ENCODE assay signal across 16 cellular contexts in the genomic region with DNA sequence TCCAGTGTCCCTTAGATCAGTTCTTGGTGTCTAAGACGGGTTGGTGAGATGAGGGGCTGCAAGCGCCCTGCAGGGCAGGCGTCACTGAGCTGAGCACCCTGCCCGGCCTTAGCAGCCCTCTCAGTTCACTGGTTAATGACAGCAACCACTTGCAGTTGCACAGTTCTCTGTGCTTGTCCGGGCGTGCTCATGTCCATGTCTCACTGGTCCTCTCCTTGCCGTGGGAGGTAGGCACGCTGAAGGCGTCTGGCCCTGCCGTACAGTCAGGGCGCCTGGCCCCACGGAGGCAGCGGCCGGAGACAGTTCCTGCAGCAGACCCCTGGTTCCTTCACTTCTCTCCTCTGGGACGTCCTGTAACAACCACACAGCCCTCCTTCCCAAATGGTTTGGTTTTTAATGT.
"Had no signal": no experiment of that assay in that cellular context is flagged by ENCODE, and none has a peak within 500 bp of the region (broad histone marks: within the 10 kb centered on the region; RNA-seq: fewer than 3 reads in every experiment).

No MANE protein-coding gene starts in this region.

- H3K36me3 ChIP-seq: prostate gland had no signal

- H3K27ac ChIP-seq: hepatocyte, prostate gland, testis had no signal

- H3K9me3 ChIP-seq: prostate gland, testis had no signal

- H3K27me3 ChIP-seq: hepatocyte, testis had no signal

- FAIRE-seq: small intestine, urothelium cell line had no signal

- H3K4me3 ChIP-seq: hepatocyte, prostate gland, testis had no signal

- H3K4me1 ChIP-seq: prostate gland, testis had no signal

- DNase-seq: activated CD4-positive, alpha-beta T cell treated with anti-CD3 and anti-CD28 coated beads, Interleukin-2, amount 10 ng/mL, durations not matched to agents 7 days and 5 days; activated CD8-positive, alpha-beta memory T cell treated with anti-CD3 and anti-CD28 coated beads, Interleukin-2, amount 50 U/mL, for 48 hours; activated gamma-delta T cell; activated T-cell treated with anti-CD3 and anti-CD28 coated beads, Interleukin-2, amount 50 U/mL, for 72 hours; erythroblast; islet precursor cell; nephron progenitor cell; small intestine; stimulated activated CD4-positive, alpha-beta T cell treated with anti-CD3 and anti-CD28 coated beads, Interleukin-4, amount 100 ng/mL, for 4 hours; stimulated activated CD8-positive, alpha-beta memory T cell treated with anti-CD3 and anti-CD28 coated beads, Interleukin-4, amount 100 ng/mL, for 48 hours; testis had no signal

- ATAC-seq: activated naive CD4-positive, alpha-beta T cell treated with anti-CD3 and anti-CD28 coated beads, Interleukin-2, amount 50 U/mL, for 72 hours; activated T-cell treated with anti-CD3 and anti-CD28 coated beads, Interleukin-2, amount 50 U/mL, for 72 hours; right cardiac atrium had no signal
